Comparison of ENCODE assay signal across 8 cellular contexts in genomic region chr7:6614941-6615737, GRCh38. TPM values are rescaled to one million over a fixed set of nuclear protein-coding genes. Genes with fewer than 3 reads are reported as not detected.
DNase-seq lines count a peak whose midpoint lies in the region; ATAC-seq and TF ChIP-seq lines count a peak whose summit lies in the region.

Gene ZNF853 (plus strand): TSS chr7:6615610. CDS start chr7:6616175, 565 bp downstream.

- no peak within 1 kb of the TSS for H2BK12ac ChIP-seq in mesenchymal stem cell (ENCODE audit: low read length in 2 of 2)

- no peak for TF ChIP-seq CTCF in colonic mucosa (IDR thresholded peaks at IDR 0.05)
- TF ChIP-seq CTCF in tibial nerve (IDR thresholded peaks at IDR 0.05) = no peak

- intact Hi-C loops in colonic mucosa (cut with DNase I) = no loop called here

- WGBS in mesenchymal stem cell = 5% methylated on average over 28 of the region's 94 CpGs
- WGBS in tibial nerve, 2 donors = 12 to 22% methylated on average over 10 to 18 of the region's 94 CpGs

- peak within 1 kb of the TSS; percentile 67 for H3K4me3 ChIP-seq in BLaER1
- peak within 1 kb of the TSS; percentile 43 for H3K4me3 ChIP-seq in colonic mucosa
- H3K4me3 ChIP-seq in mesenchymal stem cell (ENCODE audit: insufficient read depth in 1 of 2, low read depth in 1 of 2, low read length in 2 of 2) = peak within 1 kb of the TSS in 1 of 2 experiments; percentile 65
- peak within 1 kb of the TSS; percentile 54 to 82 (median 62) for H3K4me3 ChIP-seq in tibial nerve

- peaks cover 6% of the 10 kb centered on the region; the same call in 1 of the 2 replicates for H3K36me3 ChIP-seq in BLaER1
- H3K36me3 ChIP-seq in colonic mucosa = no peaks in the 10 kb centered on the region
- H3K36me3 ChIP-seq in mesenchymal stem cell (ENCODE audit: control insufficient read depth in 1 of 2, insufficient read depth in 2 of 2, low read depth in 1 of 2, low read length in 2 of 2) = no peaks in the 10 kb centered on the region
- peaks cover 0 to 18% (median 0%) of the 10 kb centered on the region in 3 donors for H3K36me3 ChIP-seq in tibial nerve

- no peak within 1 kb of the TSS for H2BK15ac ChIP-seq in mesenchymal stem cell (ENCODE audit: low read depth, poor library complexity, severe bottlenecking)

- peak within 1 kb of the TSS; percentile 57; the same call in 1 of the 2 replicates for H3K9ac ChIP-seq in BLaER1
- H3K9ac ChIP-seq in colonic mucosa (ENCODE audit: low read depth in 2 of 2, low read length in 2 of 2) = peak within 1 kb of the TSS; percentile 54 to 58
- H3K9ac ChIP-seq in mesenchymal stem cell (ENCODE audit: low read length) = no peak within 1 kb of the TSS

- peaks cover 36% of the 10 kb centered on the region for H4K20me1 ChIP-seq in BLaER1

- peak within 1 kb of the TSS in 1 of 2 experiments; percentile 20 for H3K23ac ChIP-seq in mesenchymal stem cell (ENCODE audit: low read length in 2 of 2)

- H2AFZ ChIP-seq in mesenchymal stem cell (ENCODE audit: low read depth, low read length) = peak within 1 kb of the TSS; percentile 18

- peaks cover 61% of the 10 kb centered on the region for H3K27me3 ChIP-seq in BLaER1
- H3K27me3 ChIP-seq in colonic mucosa = peaks cover 17% of the 10 kb centered on the region
- H3K27me3 ChIP-seq in mesenchymal stem cell (ENCODE audit: control insufficient read depth in 1 of 2, insufficient read depth in 1 of 2, low read length in 2 of 2) = peaks cover 32 to 60% of the 10 kb centered on the region in 2 experiments
- no peaks in the 10 kb centered on the region for H3K27me3 ChIP-seq in tibial nerve

- TF ChIP-seq EP300 in tibial nerve (IDR thresholded peaks at IDR 0.05) = no peak

- ATAC-seq in HG02763 (IDR thresholded peaks at IDR 0.05; ENCODE audit: unreplicated experiment) = no peak
- no peak for ATAC-seq in GM19463 (IDR thresholded peaks at IDR 0.05; ENCODE audit: unreplicated experiment)

- peaks cover 23% of the 10 kb centered on the region for H3K4me1 ChIP-seq in BLaER1
- H3K4me1 ChIP-seq in colonic mucosa = no peaks in the 10 kb centered on the region
- H3K4me1 ChIP-seq in mesenchymal stem cell (ENCODE audit: control insufficient read depth, insufficient read depth, low read depth, low read length) = peaks cover 12% of the 10 kb centered on the region
- H3K4me1 ChIP-seq in tibial nerve = peaks cover 0 to 21% (median 8%) of the 10 kb centered on the region in 4 donors

- no peak for TF ChIP-seq POLR2A in tibial nerve (IDR thresholded peaks at IDR 0.05)

- H3K79me1 ChIP-seq in mesenchymal stem cell (replicated peaks; ENCODE audit: low read length, poor library complexity, severe bottlenecking) = no peaks in the 10 kb centered on the region

- no peak within 1 kb of the TSS for H2BK120ac ChIP-seq in mesenchymal stem cell (ENCODE audit: low read depth, low read length)

- H3K9me3 ChIP-seq in BLaER1 = no peaks in the 10 kb centered on the region
- H3K9me3 ChIP-seq in colonic mucosa = no peaks in the 10 kb centered on the region
- H3K9me3 ChIP-seq in mesenchymal stem cell (ENCODE audit: control insufficient read depth, low read length) = no peaks in the 10 kb centered on the region
- H3K9me3 ChIP-seq in tibial nerve = no peaks in the 10 kb centered on the region

- H3K18ac ChIP-seq in mesenchymal stem cell (ENCODE audit: low read depth in 1 of 2, low read length in 2 of 2) = peak within 1 kb of the TSS in 1 of 2 experiments; percentile 43

- H2BK5ac ChIP-seq in mesenchymal stem cell (ENCODE audit: low read depth, low read length, poor library complexity, severe bottlenecking) = no peak within 1 kb of the TSS

- no peak within 1 kb of the TSS for H4K91ac ChIP-seq in mesenchymal stem cell (ENCODE audit: low read length)

- peak; percentile 25 for DNase-seq in NCI-H2171 (lab: John Stamatoyannopoulos, UW)
- no peak for DNase-seq in colonic mucosa
- DNase-seq in mesenchymal stem cell = peak; percentile 3
- DNase-seq in tibial nerve (ENCODE audit: low spot score in 2 of 2) = no peak
- DNase-seq in MV-4-11 (lab: John Stamatoyannopoulos, UW) = no peak

- no peak within 1 kb of the TSS for H2AK5ac ChIP-seq in mesenchymal stem cell (ENCODE audit: low read length, severe bottlenecking)

- H3K27ac ChIP-seq in BLaER1 = no peak within 1 kb of the TSS
- no peak within 1 kb of the TSS for H3K27ac ChIP-seq in colonic mucosa
- no peak within 1 kb of the TSS for H3K27ac ChIP-seq in mesenchymal stem cell (ENCODE audit: low read length, poor library complexity, severe bottlenecking)
- peak within 1 kb of the TSS in 2 of 4 donors; percentile 40 to 73 for H3K27ac ChIP-seq in tibial nerve

- H3K4ac ChIP-seq in mesenchymal stem cell (ENCODE audit: low read depth in 1 of 2, low read length in 2 of 2) = no peak within 1 kb of the TSS

- H4K8ac ChIP-seq in mesenchymal stem cell (ENCODE audit: low read length) = no peak within 1 kb of the TSS

- H3K14ac ChIP-seq in mesenchymal stem cell (ENCODE audit: low read length in 2 of 2) = peak within 1 kb of the TSS in 1 of 2 experiments; percentile 51

- H3K4me2 ChIP-seq in BLaER1 (peak within 1 kb of the TSS; percentile 91), mesenchymal stem cell (ENCODE audit: low read length, poor library complexity, severe bottlenecking) (peak within 1 kb of the TSS; percentile 81)

RNA-seq across cellular contexts. Expression of gene ZNF853, which starts in this region (rescaled TPM):
- total RNA-seq in colonic mucosa (1 to 10 TPM in 1 of 2 donors, under 1 TPM in 1; 0.91 to 2.2 TPM), tibial nerve (10 to 100 TPM in 3 of 4 donors, 1 to 10 TPM in 1; 8.2 to 18.2 (median 12.7) TPM)
- 1.0 TPM for polyA plus RNA-seq in mesenchymal stem cell (2013, experiment 1 of 2)
- 1.00 TPM for polyA plus RNA-seq in mesenchymal stem cell (2013, experiment 2 of 2)

Comparison
In these comparisons a context has a peak if more than half of its experiments do, and no peak if none do; other contexts are left out.
1. DNase-seq: peak in NCI-H2171 (single experiment) and mesenchymal stem cell (single experiment); none in colonic mucosa (single experiment), tibial nerve (0 of 2) and MV-4-11 (single experiment).